In the genomic region with DNA sequence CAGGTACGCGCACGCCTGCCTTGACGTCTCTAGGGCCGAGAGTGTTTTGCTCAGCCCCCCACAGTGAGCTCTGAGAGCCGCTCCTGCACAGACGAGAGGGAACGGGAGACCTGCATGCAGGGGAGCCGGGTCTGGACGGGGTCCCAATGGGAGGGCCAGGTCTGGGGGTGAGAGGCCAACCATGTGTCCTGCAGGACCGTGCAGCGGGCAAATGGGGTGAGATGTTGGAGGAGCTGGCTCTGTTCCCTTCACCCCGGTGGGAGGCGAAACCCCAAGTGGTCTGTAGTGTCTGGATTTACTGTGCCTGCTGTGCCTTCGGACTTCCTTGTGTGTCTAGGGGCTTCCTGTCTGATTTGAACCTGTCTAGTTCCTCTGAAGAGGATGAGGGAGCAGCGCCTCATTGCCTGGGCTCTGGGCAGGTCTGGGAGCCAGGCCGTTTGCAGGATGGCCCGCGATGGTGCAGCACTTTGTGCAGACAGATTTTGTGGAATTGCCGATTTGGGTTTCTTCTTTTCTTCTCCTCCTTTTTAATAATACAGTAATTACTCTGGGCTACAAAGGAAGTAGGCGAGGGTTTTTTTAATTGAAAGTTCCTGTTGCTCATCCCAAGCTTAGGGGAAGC, we compare ENCODE assay signal across 8 cellular contexts. TPM values are rescaled to one million over a fixed set of nuclear protein-coding genes. Genes with fewer than 3 reads are reported as not detected.
DNase-seq lines count a peak whose midpoint lies in the region; ATAC-seq and TF ChIP-seq lines count a peak whose summit lies in the region.

No MANE protein-coding gene starts in this region.

- intact Hi-C loops in left cardiac atrium (cut with DNase I) (no loop called here), left lung (cut with DNase I) (no loop called here), transverse colon (cut with DNase I; ENCODE audit: low total_unique reads) (no loop called here), left colon (cut with DNase I, micrococcal nuclease) (no loop called here)

- peaks cover 0 to 50% of the 10 kb centered on the region in 2 donors for H3K4me1 ChIP-seq in right atrium auricular region
- H3K4me1 ChIP-seq in left lung, result peaks cover 12 to 61% of the 10 kb centered on the region in 2 donors
- H3K4me1 ChIP-seq in transverse colon, result peaks cover 18 to 41% (median 30%) of the 10 kb centered on the region in 4 donors

- DNase-seq in right atrium auricular region (ENCODE audit: low spot score) (no peak), left cardiac atrium (no peak), left lung (peak in 1 of 2 donors; percentile 70), transverse colon (no peak), left colon (no peak), ureter (ENCODE audit: low spot score) (no peak)
- DNase-seq in activated naive CD8-positive, alpha-beta T cell treated with anti-CD3 and anti-CD28 coated beads, Interleukin-2, amount 50 U/mL, for 24 hours, result no peak

- H3K9me3 ChIP-seq in right atrium auricular region (no peaks in the 10 kb centered on the region), left lung (no peaks in the 10 kb centered on the region), transverse colon (no peaks in the 10 kb centered on the region)

- TF ChIP-seq CTCF in right atrium auricular region (IDR thresholded peaks at IDR 0.05) (no peak), left lung (IDR thresholded peaks at IDR 0.05) (no peak), transverse colon (IDR thresholded peaks at IDR 0.05) (no peak)

- no peaks in the 10 kb centered on the region for H3K27me3 Mint-ChIP-seq in activated naive CD8-positive, alpha-beta T cell treated with anti-CD3 and anti-CD28 coated beads, Interleukin-2, amount 50 U/mL, for 24 hours

- H3K4me3 ChIP-seq in right atrium auricular region (peak overlapping the region; percentile 80 to 83), left lung (peak overlapping the region; percentile 44 to 58), transverse colon (peak overlapping the region in 3 of 4 donors; percentile 72 to 89 (median 86))

- TF ChIP-seq POLR2A in transverse colon (IDR thresholded peaks at IDR 0.05), result no peak

- no peaks in the 10 kb centered on the region for H3K36me3 ChIP-seq in right atrium auricular region
- no peaks in the 10 kb centered on the region for H3K36me3 ChIP-seq in left lung
- H3K36me3 ChIP-seq in transverse colon, result no peaks in the 10 kb centered on the region

- TF ChIP-seq EP300 in transverse colon (IDR thresholded peaks at IDR 0.05; ENCODE audit: low read depth), result no peak

- peaks cover 30% of the 10 kb centered on the region for H3K4me1 Mint-ChIP-seq in activated naive CD8-positive, alpha-beta T cell treated with anti-CD3 and anti-CD28 coated beads, Interleukin-2, amount 50 U/mL, for 24 hours

- H3K9me3 Mint-ChIP-seq in activated naive CD8-positive, alpha-beta T cell treated with anti-CD3 and anti-CD28 coated beads, Interleukin-2, amount 50 U/mL, for 24 hours, result no peaks in the 10 kb centered on the region

- 40% methylated on average over 21 of the region's 21 CpGs; no CpG with 5 or more reads in 1 of the 2 donors for WGBS in transverse colon (ENCODE audit: low coverage in 1 of 2), 2 donors

- H3K36me3 Mint-ChIP-seq in activated naive CD8-positive, alpha-beta T cell treated with anti-CD3 and anti-CD28 coated beads, Interleukin-2, amount 50 U/mL, for 24 hours (ENCODE audit: low read depth), result peaks cover 2% of the 10 kb centered on the region

- ATAC-seq in left cardiac atrium (no peak), left lung (no peak), left colon (no peak), HG02973 (IDR thresholded peaks at IDR 0.05; ENCODE audit: unreplicated experiment) (no peak)
- no peak for ATAC-seq in activated naive CD8-positive, alpha-beta T cell treated with anti-CD3 and anti-CD28 coated beads, Interleukin-2, amount 50 U/mL, for 24 hours

- H3K27me3 ChIP-seq in right atrium auricular region (no peaks in the 10 kb centered on the region), left lung (no peaks in the 10 kb centered on the region), transverse colon (no peaks in the 10 kb centered on the region)

- peak overlapping the region; percentile 90 for H3K27ac Mint-ChIP-seq in activated naive CD8-positive, alpha-beta T cell treated with anti-CD3 and anti-CD28 coated beads, Interleukin-2, amount 50 U/mL, for 24 hours

- peak overlapping the region; percentile 90 for H3K4me3 Mint-ChIP-seq in activated naive CD8-positive, alpha-beta T cell treated with anti-CD3 and anti-CD28 coated beads, Interleukin-2, amount 50 U/mL, for 24 hours

- H3K27ac ChIP-seq in right atrium auricular region (peak overlapping the region in 1 of 2 donors; percentile 91), left lung (peak overlapping the region; percentile 81 to 98), transverse colon (peak overlapping the region; percentile 89 to 100 (median 96))

- in situ Hi-C loops in transverse colon (cut with MboI; ENCODE audit: low pct_ligation_motif_present in 1 of 4, low pct_unique_long_range_greater_than_20kb in 1 of 4, low sequenced_read_pairs in 3 of 4), result no loop called here

RNA-seq across cellular contexts. Expression of gene CSNK1G2, which starts 2.1 kb away (rescaled TPM):
- total RNA-seq in right atrium auricular region, result 10 to 100 TPM; 29.0 to 35.8 TPM
- total RNA-seq in left cardiac atrium, result 10 to 100 TPM; 28.0 to 34.6 TPM
- 10 to 100 TPM; 45.9 to 64.5 TPM for total RNA-seq in left lung
- 100 to 1,000 TPM in 2 of 4 donors, 10 to 100 TPM in 2; 75.0 to 321 (median 140) TPM for total RNA-seq in transverse colon
- total RNA-seq in left colon, result 10 to 100 TPM; 51.4 to 74.1 TPM
- total RNA-seq in ureter, result 57.2 TPM

RNA-seq across cellular contexts. Expression of gene ADAT3, which starts 37.8 kb away (rescaled TPM):
- 1 to 10 TPM; 1.7 to 4.0 TPM for total RNA-seq in right atrium auricular region
- total RNA-seq in left cardiac atrium, result 1 to 10 TPM; 2.3 to 3.0 TPM
- total RNA-seq in left lung, result 1 to 10 TPM; 7.2 to 9.4 TPM
- 10 to 100 TPM; 18.7 to 73.2 (median 30.3) TPM for total RNA-seq in transverse colon
- 10 to 100 TPM; 19.1 to 29.1 TPM for total RNA-seq in left colon
- total RNA-seq in ureter, result 4.1 TPM

RNA-seq across cellular contexts. Expression of gene SCAMP4, which starts 37.8 kb away (rescaled TPM):
- total RNA-seq in right atrium auricular region (10 to 100 TPM; 35.0 to 42.1 TPM), left cardiac atrium (10 to 100 TPM; 21.4 to 22.8 TPM), left lung (10 to 100 TPM; 75.4 to 86.6 TPM), transverse colon (100 to 1,000 TPM in 1 of 4 donors, 10 to 100 TPM in 3; 25.1 to 119 (median 86.6) TPM), left colon (10 to 100 TPM; 56.3 to 76.5 TPM), ureter (82.3 TPM)

RNA-seq across cellular contexts. Expression of gene ABHD17A, which starts 57.7 kb away (rescaled TPM):
- total RNA-seq in right atrium auricular region, result 10 to 100 TPM; 92.6 to 99.5 TPM
- total RNA-seq in left cardiac atrium, result 10 to 100 TPM; 60.8 to 66.1 TPM
- total RNA-seq in left lung, result 10 to 100 TPM; 70.2 to 72.7 TPM
- 100 to 1,000 TPM in 3 of 4 donors, 10 to 100 TPM in 1; 90.0 to 179 (median 140) TPM for total RNA-seq in transverse colon
- total RNA-seq in left colon, result 10 to 100 TPM; 61.5 to 63.5 TPM
- 58.1 TPM for total RNA-seq in ureter
